24 cellular contexts compared by ENCODE assay signal in the genomic region with DNA sequence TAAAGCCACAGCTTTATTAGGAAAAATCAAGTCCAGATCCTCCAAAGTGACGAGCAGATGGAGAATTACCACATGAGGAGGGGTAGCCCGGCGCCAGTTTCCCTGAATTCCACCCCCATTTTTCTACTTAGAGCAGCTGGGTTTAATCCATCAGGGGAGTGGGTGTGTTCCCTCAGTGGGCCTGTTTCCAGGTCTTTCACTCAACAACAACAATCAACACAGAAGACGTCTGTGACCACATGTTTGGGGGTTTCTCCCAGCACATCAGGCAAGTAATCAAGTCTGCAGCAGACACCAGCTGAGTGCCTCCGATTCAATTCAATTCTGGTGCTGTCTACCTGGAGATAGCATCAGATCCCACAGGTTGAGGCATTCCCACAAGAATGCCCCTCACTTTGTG. TPM values are rescaled to one million over a fixed set of nuclear protein-coding genes. Genes with fewer than 3 reads are reported as not detected.
DNase-seq lines count a peak whose midpoint lies in the region; ATAC-seq and TF ChIP-seq lines count a peak whose summit lies in the region.
"Had no signal": no experiment of that assay in that cellular context is flagged by ENCODE, and none has a peak within 500 bp of the region (broad histone marks: within the 10 kb centered on the region; RNA-seq: fewer than 3 reads in every experiment).

No MANE protein-coding gene starts in this region.

- intact Hi-C loops in Right ventricle myocardium inferior (cut with DNase I) (no loop called here), vagina (cut with DNase I) (no loop called here)

- ATAC-seq in Right ventricle myocardium inferior, result peak; percentile 62
- no peak for ATAC-seq in GM18502 (IDR thresholded peaks at IDR 0.05; ENCODE audit: poor library complexity, unreplicated experiment)
- ATAC-seq in GM21723 (IDR thresholded peaks at IDR 0.05; ENCODE audit: unreplicated experiment), result no peak
- ATAC-seq: GM23338; HepG2; natural killer cell treated with Interleukin-12 subunit alpha and Interleukin-12 subunit beta and Interleukin-15 and Interleukin-18, amount 100 ng/mL, for 72 hours; pancreas had no signal

- H3K27me3 ChIP-seq in right atrium auricular region, result no peaks in the 10 kb centered on the region
- no peaks in the 10 kb centered on the region for H3K27me3 ChIP-seq in vagina
- H3K27me3 ChIP-seq: BLaER1, pancreas had no signal

- no peak overlapping the region for H3K27ac ChIP-seq in right atrium auricular region
- H3K27ac ChIP-seq in vagina, result peak overlapping the region; percentile 58
- H3K27ac ChIP-seq: BLaER1, pancreas had no signal

- H3K9me3 ChIP-seq in right atrium auricular region, result peaks cover 0 to 7% of the 10 kb centered on the region in 2 donors
- no peaks in the 10 kb centered on the region for H3K9me3 ChIP-seq in vagina
- H3K9me3 ChIP-seq: BLaER1, pancreas had no signal

- H3K36me3 ChIP-seq in right atrium auricular region, result no peaks in the 10 kb centered on the region
- no peaks in the 10 kb centered on the region for H3K36me3 ChIP-seq in vagina
- H3K36me3 ChIP-seq: BLaER1, pancreas had no signal

- no peak for TF ChIP-seq POLR2A in vagina (IDR thresholded peaks at IDR 0.05)

- H3K4me3 ChIP-seq in right atrium auricular region, result no peak overlapping the region
- H3K4me3 ChIP-seq in fibroblast of mammary gland (ENCODE audit: control insufficient read depth, low read depth, low read length), result no peak overlapping the region
- H3K4me3 ChIP-seq in vagina, result no peak overlapping the region
- H3K4me3 ChIP-seq: BLaER1, GM23338, pancreas had no signal

- DNase-seq in Right ventricle myocardium inferior (ENCODE audit: missing footprints) (no peak), right atrium auricular region (ENCODE audit: low spot score) (no peak), fibroblast of mammary gland (ENCODE audit: low read depth) (peak; percentile 22), medulla oblongata (ENCODE audit: extremely low spot score) (peak; percentile 19), vagina (ENCODE audit: extremely low spot score in 2 of 2) (no peak)
- no peak for DNase-seq in activated CD4-positive, alpha-beta T cell treated with anti-CD3 and anti-CD28 coated beads, Interleukin-2, amount 50 U/mL, for 48 hours
- DNase-seq: activated naive CD4-positive, alpha-beta T cell treated with anti-CD3 and anti-CD28 coated beads, Interleukin-2, amount 50 U/mL, for 16 hours; central memory CD4-positive, alpha-beta T cell; COR-L47; NCI-H1105 treated with DMSO at 0.1 percent for 48 hours; NCI-H69; pancreas; right cardiac atrium; SHP77 treated with DMSO at 0.1 percent for 48 hours; stimulated activated CD4-positive, alpha-beta T cell treated with anti-CD3 and anti-CD28 coated beads, Interleukin-15, amount 100 ng/mL, for 24 hours had no signal

- H3K4me1 ChIP-seq in right atrium auricular region (peaks cover 0 to 8% of the 10 kb centered on the region in 2 donors), vagina (peaks cover 25% of the 10 kb centered on the region)
- H3K4me1 ChIP-seq: BLaER1, pancreas had no signal

- no peak for TF ChIP-seq CTCF in right atrium auricular region (IDR thresholded peaks at IDR 0.05)
- no peak for TF ChIP-seq CTCF in fibroblast of mammary gland (conservative IDR thresholded peaks at IDR 0.05; ENCODE audit: control insufficient read depth, insufficient read depth, low read depth, low read length)
- no peak for TF ChIP-seq CTCF in vagina (IDR thresholded peaks at IDR 0.05)

RNA-seq across cellular contexts. Expression of a gene that starts 6.9 kb away (rescaled TPM):
- total RNA-seq in Right ventricle myocardium inferior, result not detected
- total RNA-seq in right atrium auricular region, result not detected
- 9.6 TPM for total RNA-seq in vagina
- total RNA-seq: Daoy; LHCN-M2; natural killer cell treated with Interleukin-12 subunit alpha and Interleukin-12 subunit beta and Interleukin-15 and Interleukin-18, amount 100 ng/mL, for 72 hours; right cardiac atrium; T-helper 1 cell treated with Interleukin-12 subunit alpha and Interleukin-12 subunit beta and Interleukin-4 antibody, amounts not matched to agents 30 ng/mL and 1 ng/mL, for 36 hours had no signal

Comparison
In these comparisons a context has a peak if more than half of its experiments do, and no peak if none do; other contexts are left out.
1. DNase-seq: peak in fibroblast of mammary gland (single experiment) and medulla oblongata (single experiment); none in Right ventricle myocardium inferior (single experiment), right atrium auricular region (single experiment), vagina (0 of 2) and activated CD4-positive, alpha-beta T cell treated with anti-CD3 and anti-CD28 coated beads, Interleukin-2, amount 50 U/mL, for 48 hours (0 of 2).
2. RNA of a gene that starts 6.9 kb away (total RNA-seq): 9.6 TPM in vagina (single experiment); not detected in Right ventricle myocardium inferior (single experiment) and not detected in right atrium auricular region; every median in the first group is over 10 times any median in the second.